31 cellular contexts compared by ENCODE assay signal in the genomic region with DNA sequence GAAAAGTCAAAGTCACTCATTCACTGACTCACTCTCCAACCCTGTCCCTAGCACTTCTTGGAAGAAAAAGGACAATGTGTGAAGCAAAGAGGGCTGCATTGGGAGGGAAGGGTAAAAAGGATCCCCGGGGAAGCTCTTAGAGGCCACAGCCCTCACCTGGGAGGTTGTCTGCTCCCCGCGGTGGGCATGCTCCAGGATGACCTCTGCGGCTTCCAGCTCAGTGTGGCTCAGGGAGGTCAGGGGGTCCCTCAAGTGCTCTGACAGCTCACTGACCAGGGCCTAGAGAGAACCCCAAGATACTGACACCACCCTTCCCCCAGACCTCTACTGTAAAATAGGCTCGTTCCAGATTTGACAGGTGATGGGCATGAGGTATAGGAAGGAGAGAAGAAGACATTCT.
"Had no signal": no experiment of that assay in that cellular context is flagged by ENCODE, and none has a peak within 500 bp of the region (broad histone marks: within the 10 kb centered on the region; RNA-seq: fewer than 3 reads in every experiment).

No MANE protein-coding gene starts in this region.

- H3K4me1 ChIP-seq: foreskin keratinocyte had no signal

- H3K4me3 Mint-ChIP-seq: activated CD4-positive, alpha-beta memory T cell treated with anti-CD3 and anti-CD28 coated beads for 36 hours; activated CD4-positive, alpha-beta T cell treated with anti-CD3 and anti-CD28 coated beads for 36 hours; activated CD4-positive, alpha-beta T cell treated with anti-CD3 and anti-CD28 coated beads, Interleukin-2, amount 10 ng/mL, durations not matched to agents 24 days and 14 days; activated naive CD8-positive, alpha-beta T cell; activated T-cell treated with anti-CD3 and anti-CD28 coated beads, Interleukin-2, amount 50 U/mL, for 72 hours; effector memory CD8-positive, alpha-beta T cell; T-cell; T-helper 1 cell treated with Interleukin-12 subunit alpha and Interleukin-12 subunit beta and Interleukin-4 antibody, amounts not matched to agents 30 μg/mL and 1 μg/mL, for 36 hours; T-helper 2 cell treated with Interferon-gamma antibody and Interleukin-4, amounts not matched to agents 5 μg/mL and 100 μg/mL, for 36 hours had no signal

- H3K27me3 ChIP-seq: brain microvascular endothelial cell, esophagus muscularis mucosa, foreskin keratinocyte, gastrocnemius medialis, heart right ventricle had no signal

- H3K9me3 ChIP-seq: esophagus muscularis mucosa, gastrocnemius medialis, heart right ventricle had no signal

- H3K36me3 ChIP-seq: gastrocnemius medialis had no signal

- ATAC-seq: activated CD4-positive, alpha-beta T cell treated with anti-CD3 and anti-CD28 coated beads for 36 hours; activated T-cell treated with anti-CD3 and anti-CD28 coated beads, Interleukin-2, amount 50 U/mL, for 72 hours; effector memory CD8-positive, alpha-beta T cell; foreskin keratinocyte; gastrocnemius medialis; heart right ventricle; T-cell had no signal

- FAIRE-seq: astrocyte, bronchial epithelial cell, colon had no signal

- H3K36me3 Mint-ChIP-seq: activated naive CD8-positive, alpha-beta T cell had no signal

- DNase-seq: activated CD4-positive, alpha-beta memory T cell treated with anti-CD3 and anti-CD28 coated beads for 36 hours; activated CD4-positive, alpha-beta T cell treated with anti-CD3 and anti-CD28 coated beads for 36 hours; activated CD4-positive, alpha-beta T cell treated with anti-CD3 and anti-CD28 coated beads, Interleukin-2, amount 10 ng/mL, durations not matched to agents 24 days and 14 days; activated CD4-positive, CD25-positive, alpha-beta regulatory T cell; activated CD4-positive, CD25-positive, alpha-beta regulatory T cell treated with anti-CD3 and anti-CD28 coated beads, Interleukin-2, amount 50 U/mL, for 72 hours; activated CD8-positive, alpha-beta memory T cell treated with anti-CD3 and anti-CD28 coated beads for 24 hours; activated effector memory CD4-positive, alpha-beta T cell treated with Interleukin-2 at 50 U/mL for 16 hours; activated naive CD4-positive, alpha-beta T cell treated with anti-CD3 and anti-CD28 coated beads, Interleukin-2, amount 50 U/mL, for 16 hours; activated T-cell treated with anti-CD3 and anti-CD28 coated beads, Interleukin-2, amount 50 U/mL, for 72 hours; amniotic stem cell; anterior cingulate cortex; brain microvascular endothelial cell; caudate nucleus; cortex of kidney; dermis blood vessel endothelial cell; effector CD4-positive, alpha-beta T cell; effector memory CD8-positive, alpha-beta T cell; erythroblast; foreskin keratinocyte; gastrocnemius medialis; heart right ventricle; SW 1271; T-cell; T1000 had no signal

- H3K27ac Mint-ChIP-seq: activated CD4-positive, alpha-beta memory T cell treated with anti-CD3 and anti-CD28 coated beads for 36 hours; activated CD4-positive, alpha-beta T cell treated with anti-CD3 and anti-CD28 coated beads for 36 hours; activated T-cell treated with anti-CD3 and anti-CD28 coated beads, Interleukin-2, amount 50 U/mL, for 72 hours; T-helper 1 cell treated with Interleukin-12 subunit alpha and Interleukin-12 subunit beta and Interleukin-4 antibody, amounts not matched to agents 30 μg/mL and 1 μg/mL, for 36 hours; T-helper 2 cell treated with Interferon-gamma antibody and Interleukin-4, amounts not matched to agents 5 μg/mL and 100 μg/mL, for 36 hours had no signal

- H3K27ac ChIP-seq: brain microvascular endothelial cell, esophagus muscularis mucosa, foreskin keratinocyte, gastrocnemius medialis, heart right ventricle had no signal

- H3K27me3 Mint-ChIP-seq: activated CD4-positive, alpha-beta memory T cell treated with anti-CD3 and anti-CD28 coated beads for 36 hours; activated CD4-positive, alpha-beta T cell treated with anti-CD3 and anti-CD28 coated beads for 36 hours; activated CD4-positive, alpha-beta T cell treated with anti-CD3 and anti-CD28 coated beads, Interleukin-2, amount 10 ng/mL, durations not matched to agents 24 days and 14 days; activated naive CD8-positive, alpha-beta T cell; effector memory CD8-positive, alpha-beta T cell; T-cell had no signal

- H3K4me3 ChIP-seq: esophagus muscularis mucosa, gastrocnemius medialis, heart right ventricle had no signal

- H3K9me3 Mint-ChIP-seq: activated CD4-positive, alpha-beta memory T cell treated with anti-CD3 and anti-CD28 coated beads for 36 hours; activated CD4-positive, alpha-beta T cell treated with anti-CD3 and anti-CD28 coated beads, Interleukin-2, amount 10 ng/mL, durations not matched to agents 24 days and 14 days; activated T-cell treated with anti-CD3 and anti-CD28 coated beads, Interleukin-2, amount 50 U/mL, for 72 hours; effector memory CD8-positive, alpha-beta T cell; T-cell; T-helper 1 cell treated with Interleukin-12 subunit alpha and Interleukin-12 subunit beta and Interleukin-4 antibody, amounts not matched to agents 30 μg/mL and 1 μg/mL, for 36 hours; T-helper 2 cell treated with Interferon-gamma antibody and Interleukin-4, amounts not matched to agents 5 μg/mL and 100 μg/mL, for 36 hours had no signal
